ENCODE assay signal across 15 cellular contexts in the genomic region with DNA sequence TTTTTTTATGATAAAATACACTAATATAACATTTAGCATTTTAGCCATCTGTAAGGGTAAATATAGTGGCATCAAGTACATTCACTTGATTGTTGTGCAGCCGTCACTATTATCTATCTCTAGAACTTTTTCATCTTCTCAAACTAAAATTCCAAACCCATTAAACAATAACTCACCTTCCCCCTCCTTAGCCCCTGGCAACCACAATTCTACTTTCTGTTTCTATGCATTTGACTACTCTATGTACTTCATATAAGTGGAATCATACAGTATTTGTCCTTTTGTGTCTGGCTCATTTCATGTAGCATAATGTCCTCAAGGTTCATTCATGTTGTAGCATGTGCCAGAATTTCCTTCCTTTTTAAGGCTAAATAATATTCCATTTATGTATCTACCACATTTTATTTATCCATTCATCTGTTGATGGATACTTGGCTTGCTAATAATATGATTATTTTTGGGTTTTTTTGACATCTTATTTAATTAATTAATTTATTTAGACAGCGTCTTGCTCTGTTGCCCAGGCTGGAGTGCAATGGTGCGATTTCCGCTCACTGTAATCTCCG.
DNase-seq lines count a peak whose midpoint lies in the region; ATAC-seq, FAIRE-seq and TF ChIP-seq lines count a peak whose summit lies in the region.
"Had no signal": no experiment of that assay in that cellular context is flagged by ENCODE, and none has a peak within 500 bp of the region (broad histone marks: within the 10 kb centered on the region; RNA-seq: fewer than 3 reads in every experiment).

No MANE protein-coding gene starts in this region.

- H3K4me3 Mint-ChIP-seq in chondrocyte (ENCODE audit: unreplicated experiment) (no peak overlapping the region), osteocyte (ENCODE audit: unreplicated experiment) (no peak overlapping the region)
- H3K4me3 Mint-ChIP-seq: B cell had no signal

- H3K36me3 Mint-ChIP-seq in chondrocyte (ENCODE audit: low read depth): no peaks in the 10 kb centered on the region
- H3K36me3 Mint-ChIP-seq in osteocyte (ENCODE audit: unreplicated experiment): peaks cover 5% of the 10 kb centered on the region

- no peak for DNase-seq in GM19239 (ENCODE audit: insufficient read length, low spot score)
- DNase-seq in RWPE2 (ENCODE audit: low spot score): no peak
- no peak for DNase-seq in chondrocyte (ENCODE audit: low spot score)
- DNase-seq in osteocyte (ENCODE audit: extremely low spot score, unreplicated experiment): no peak
- no peak for DNase-seq in HTR-8/SVneo (ENCODE audit: insufficient read length, low spot score)
- no peak for DNase-seq in T-helper 9 cell
- no peak for DNase-seq in RPMI8226
- no peak for DNase-seq in activated CD8-positive, alpha-beta memory T cell treated with anti-CD3 and anti-CD28 coated beads, Interleukin-2, amount 50 U/mL, for 48 hours
- DNase-seq: DMS79 treated with DMSO at 0.1 percent for 48 hours, NCI-H1105 treated with DMSO at 0.1 percent for 48 hours, NCI-H1694, NCI-H2081 treated with DMSO at 0.1 percent for 48 hours, SIG-M5 had no signal

- no peaks in the 10 kb centered on the region for H3K27me3 ChIP-seq in RWPE2 (ENCODE audit: insufficient read depth, poor library complexity, severe bottlenecking)

- no peak overlapping the region for H3K4me3 ChIP-seq in RWPE2 (ENCODE audit: severe bottlenecking)
- H3K4me3 ChIP-seq: HAP-1 had no signal

- H3K27me3 Mint-ChIP-seq in chondrocyte (ENCODE audit: low read depth): no peaks in the 10 kb centered on the region
- H3K27me3 Mint-ChIP-seq in osteocyte (ENCODE audit: unreplicated experiment): no peaks in the 10 kb centered on the region
- H3K27me3 Mint-ChIP-seq: B cell had no signal

- no peaks in the 10 kb centered on the region for H3K9me3 Mint-ChIP-seq in chondrocyte (ENCODE audit: low read depth)
- H3K9me3 Mint-ChIP-seq in osteocyte (ENCODE audit: unreplicated experiment): no peaks in the 10 kb centered on the region

- peak; percentile 52 for FAIRE-seq in GM19239 (lab: Jason Lieb, UNC)
- FAIRE-seq in HTR-8/SVneo (lab: Jason Lieb, UNC): no peak

- TF ChIP-seq CTCF in RWPE2 (IDR thresholded peaks at IDR 0.05; ENCODE audit: poor library complexity, severe bottlenecking): no peak
- TF ChIP-seq CTCF in chondrocyte (IDR thresholded peaks at IDR 0.05): no peak
- no peak for TF ChIP-seq CTCF in osteocyte (IDR thresholded peaks at IDR 0.05)

- peaks cover 63% of the 10 kb centered on the region for H3K4me1 ChIP-seq in RWPE2 (ENCODE audit: insufficient read depth, poor library complexity, severe bottlenecking)

- H3K4me1 Mint-ChIP-seq in chondrocyte (ENCODE audit: low read depth) (peaks cover 58% of the 10 kb centered on the region), osteocyte (ENCODE audit: unreplicated experiment) (peaks cover 62% of the 10 kb centered on the region)
- H3K4me1 Mint-ChIP-seq: B cell had no signal

- peak overlapping the region; percentile 18 for H3K27ac Mint-ChIP-seq in chondrocyte (ENCODE audit: unreplicated experiment)
- peak overlapping the region; percentile 95 for H3K27ac Mint-ChIP-seq in osteocyte (ENCODE audit: unreplicated experiment)
- H3K27ac Mint-ChIP-seq: B cell had no signal

- peak overlapping the region; percentile 95 for H3K27ac ChIP-seq in RWPE2 (ENCODE audit: poor library complexity, severe bottlenecking)

- no peak for ATAC-seq in RWPE2 (ENCODE audit: low read depth)

- no peaks in the 10 kb centered on the region for H3K9me3 ChIP-seq in RWPE2 (ENCODE audit: severe bottlenecking)
- H3K9me3 ChIP-seq: HAP-1 had no signal

- H3K36me3 ChIP-seq in RWPE2 (ENCODE audit: low read depth): no peaks in the 10 kb centered on the region; the same call in 1 of the 2 replicates
- H3K36me3 ChIP-seq: HAP-1 had no signal
